8 cellular contexts compared by ENCODE assay signal in genomic region chr6:72622094-72622540, GRCh38. TPM values are rescaled to one million over a fixed set of nuclear protein-coding genes. Genes with fewer than 3 reads are reported as not detected.
DNase-seq lines count a peak whose midpoint lies in the region; ATAC-seq and TF ChIP-seq lines count a peak whose summit lies in the region.

No MANE protein-coding gene starts in this region.

- H3K36me3 ChIP-seq in skeletal muscle satellite cell (ENCODE audit: insufficient read depth, low read length): no peaks in the 10 kb centered on the region

- no peaks in the 10 kb centered on the region for H3K36me3 Mint-ChIP-seq in CD14-positive monocyte
- H3K36me3 Mint-ChIP-seq in activated naive CD8-positive, alpha-beta T cell treated with anti-CD3 and anti-CD28 coated beads for 36 hours: peaks cover 23% of the 10 kb centered on the region

- H3K4me2 ChIP-seq in skeletal muscle satellite cell (ENCODE audit: low read length): peak overlapping the region; percentile 99

- in situ Hi-C loops in SK-MEL-5 (cut with HindIII; ENCODE audit: low pct_unique_long_range_greater_than_20kb, low sequenced_read_pairs): loop anchor here (25.0 kb wide), 1 partner anchor 515 kb away; no protein-coding TSS in a partner anchor

- H3K4me1 ChIP-seq in skeletal muscle satellite cell (ENCODE audit: control insufficient read depth, insufficient read depth, low read length): peaks cover 24% of the 10 kb centered on the region

- peak overlapping the region; percentile 90 for H3K4me3 ChIP-seq in skeletal muscle satellite cell (ENCODE audit: low read length)

- no peak for TF ChIP-seq CTCF in CD14-positive monocyte (IDR thresholded peaks at IDR 0.05)

- H3K9me3 ChIP-seq in skeletal muscle satellite cell (replicated peaks; ENCODE audit: low read length): no peaks in the 10 kb centered on the region

- H3K9ac ChIP-seq in skeletal muscle satellite cell (ENCODE audit: low read depth, low read length): peak overlapping the region; percentile 84

- peak; percentile 40 for ATAC-seq in GM19397 (IDR thresholded peaks at IDR 0.05; ENCODE audit: unreplicated experiment)

- no peak overlapping the region for H3K27ac Mint-ChIP-seq in CD14-positive monocyte
- peak overlapping the region; percentile 100 for H3K27ac Mint-ChIP-seq in activated naive CD8-positive, alpha-beta T cell treated with anti-CD3 and anti-CD28 coated beads for 36 hours

- no peaks in the 10 kb centered on the region for H3K27me3 ChIP-seq in skeletal muscle satellite cell (ENCODE audit: control insufficient read depth, insufficient read depth, low read length)

- peaks cover 34% of the 10 kb centered on the region for H3K4me1 Mint-ChIP-seq in CD14-positive monocyte
- H3K4me1 Mint-ChIP-seq in activated naive CD8-positive, alpha-beta T cell treated with anti-CD3 and anti-CD28 coated beads for 36 hours: peaks cover 60% of the 10 kb centered on the region

- peaks cover 21 to 32% (median 23%) of the 10 kb centered on the region in 3 donors for H3K27me3 Mint-ChIP-seq in CD14-positive monocyte (ENCODE audit: low read depth in 3 of 3)
- H3K27me3 Mint-ChIP-seq in activated naive CD8-positive, alpha-beta T cell treated with anti-CD3 and anti-CD28 coated beads for 36 hours: no peaks in the 10 kb centered on the region

- peaks cover 0 to 8% (median 0%) of the 10 kb centered on the region in 7 donors for H3K9me3 Mint-ChIP-seq in CD14-positive monocyte
- H3K9me3 Mint-ChIP-seq in activated naive CD8-positive, alpha-beta T cell treated with anti-CD3 and anti-CD28 coated beads for 36 hours: no peaks in the 10 kb centered on the region

- DNase-seq in CD14-positive monocyte (ENCODE audit: low spot score) (no peak), HPDE6-E6E7 (ENCODE audit: extremely low spot score) (peak; percentile 23), SK-MEL-5 (ENCODE audit: low read depth, low spot score) (peak; percentile 56), hepatic stellate cell (ENCODE audit: low spot score) (peak; percentile 60), HuH-7.5 (ENCODE audit: low spot score) (no peak)
- DNase-seq in activated naive CD8-positive, alpha-beta T cell treated with anti-CD3 and anti-CD28 coated beads for 36 hours: peak; percentile 80

- intact Hi-C loops in CD14-positive monocyte (cut with micrococcal nuclease): no loop called here

- H3K4me3 Mint-ChIP-seq in CD14-positive monocyte: peak overlapping the region; percentile 90 to 98
- peak overlapping the region; percentile 97 for H3K4me3 Mint-ChIP-seq in activated naive CD8-positive, alpha-beta T cell treated with anti-CD3 and anti-CD28 coated beads for 36 hours

RNA-seq across cellular contexts. Expression of gene KCNQ5, which starts 0.3 kb away (rescaled TPM):
- polyA plus RNA-seq in CD14-positive monocyte: not detected
- total RNA-seq in SK-MEL-5 (2014; rRNA removed; shearing (Covaris generic)): 13.9 and 24.1 TPM in 2 replicates
- polyA plus RNA-seq in SK-MEL-5 (2015; cell fraction: cytosol; rRNA removed): 21.7 and 38.0 TPM in 2 replicates
- polyA plus RNA-seq in SK-MEL-5 (2015; cell fraction: nucleus; rRNA removed): 13.5 and 16.7 TPM in 2 replicates
- total RNA-seq in activated naive CD8-positive, alpha-beta T cell treated with anti-CD3 and anti-CD28 coated beads for 36 hours: 10 to 100 TPM; 15.8 TPM
- 2.3 and 3.3 TPM in 2 replicates for total RNA-seq in skeletal muscle satellite cell (2012; rRNA removed)

Comparison
In these comparisons a context has a peak if more than half of its experiments do, and no peak if none do; other contexts are left out.
1. DNase-seq: peak in HPDE6-E6E7 (single experiment), SK-MEL-5 (single experiment), activated naive CD8-positive, alpha-beta T cell treated with anti-CD3 and anti-CD28 coated beads for 36 hours (single experiment) and hepatic stellate cell (single experiment); none in CD14-positive monocyte (single experiment) and HuH-7.5 (single experiment).